Comparison of ENCODE assay signal across 13 cellular contexts in the genomic region with DNA sequence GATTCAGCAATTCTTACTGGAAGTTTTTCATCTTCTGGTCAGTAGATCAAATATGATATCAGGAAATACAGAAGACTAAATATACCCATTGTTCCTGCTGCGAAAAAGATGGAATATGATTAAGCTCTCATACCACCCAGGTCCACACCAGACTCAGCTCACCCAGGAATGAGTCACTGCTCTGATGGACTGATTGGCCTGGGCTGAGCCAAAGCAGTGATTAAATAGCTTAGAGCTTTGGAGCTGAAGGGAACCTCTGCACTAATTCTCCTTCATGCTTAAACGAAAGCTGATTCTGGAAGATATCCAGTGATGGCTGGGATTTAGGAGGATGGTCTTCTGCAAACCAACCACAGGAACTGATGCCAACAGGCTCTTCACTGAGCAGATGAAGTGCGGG.
DNase-seq lines count a peak whose midpoint lies in the region; TF ChIP-seq lines count a peak whose summit lies in the region.
"Had no signal": no experiment of that assay in that cellular context is flagged by ENCODE, and none has a peak within 500 bp of the region (broad histone marks: within the 10 kb centered on the region; RNA-seq: fewer than 3 reads in every experiment).

No MANE protein-coding gene starts in this region.

- intact Hi-C loops in dorsolateral prefrontal cortex (cut with DNase I), result no loop called here

- DNase-seq in AG10803 (ENCODE audit: low read depth) (peak; percentile 27), HS-5 (ENCODE audit: low read depth) (peak; percentile 8), amniotic stem cell (lab: John Stamatoyannopoulos, UW) (peak; percentile 31), islet precursor cell (peak; percentile 88), dorsolateral prefrontal cortex (no peak), H7 (no peak), occipital lobe (lab: John Stamatoyannopoulos, UW) (no peak)
- DNase-seq in stimulated activated CD4-positive, alpha-beta T cell treated with anti-CD3 and anti-CD28 coated beads, Interleukin-1b, Interleukin-23, amount 100 ng/mL, for 48 hours, result no peak
- DNase-seq: activated CD4-positive, alpha-beta T cell treated with anti-CD3 and anti-CD28 coated beads, Interleukin-2, amount 50 U/mL, for 48 hours; activated naive CD4-positive, alpha-beta T cell treated with Interleukin-2 at 50 U/mL for 16 hours; CD8-positive, alpha-beta memory T cell; NCI-H1105 treated with DMSO at 0.1 percent for 48 hours; transverse colon had no signal

- H3K27ac ChIP-seq in dorsolateral prefrontal cortex, result no peak overlapping the region
- H3K27ac ChIP-seq: transverse colon had no signal

- H3K27me3 ChIP-seq in dorsolateral prefrontal cortex (no peaks in the 10 kb centered on the region), H7 (ENCODE audit: control insufficient read depth, insufficient read depth, low read length) (no peaks in the 10 kb centered on the region)
- H3K27me3 ChIP-seq: transverse colon had no signal

- no peak for TF ChIP-seq CTCF in AG10803 (conservative IDR thresholded peaks at IDR 0.05; ENCODE audit: low read length)
- TF ChIP-seq CTCF in dorsolateral prefrontal cortex (IDR thresholded peaks at IDR 0.05 in 54 of 56, conservative IDR thresholded peaks at IDR 0.05 in 2 of 56; ENCODE audit: low read depth in 1 of 56, partially characterized antibody in 56 of 56), result no peak

- no peaks in the 10 kb centered on the region for H3K36me3 ChIP-seq in H7 (replicated peaks; ENCODE audit: control insufficient read depth, insufficient read depth, low read length)
- H3K36me3 ChIP-seq: transverse colon had no signal

- H3K4me3 ChIP-seq in AG10803 (ENCODE audit: low read length) (no peak overlapping the region), dorsolateral prefrontal cortex (no peak overlapping the region), H7 (ENCODE audit: insufficient read depth, low read depth, low read length) (no peak overlapping the region)
- H3K4me3 ChIP-seq: transverse colon had no signal

Comparison
In these comparisons a context has a peak if more than half of its experiments do, and no peak if none do; other contexts are left out.
1. DNase-seq: peak in AG10803 (single experiment), HS-5 (single experiment), amniotic stem cell (single experiment) and islet precursor cell (single experiment); none in dorsolateral prefrontal cortex (0 of 10), H7 (single experiment), stimulated activated CD4-positive, alpha-beta T cell treated with anti-CD3 and anti-CD28 coated beads, Interleukin-1b, Interleukin-23, amount 100 ng/mL, for 48 hours (single experiment) and occipital lobe (single experiment).